ENCODE assay signal across 24 cellular contexts in genomic region chr9:93701494-93702218, GRCh38.
"Had no signal": no experiment of that assay in that cellular context is flagged by ENCODE, and none has a peak within 500 bp of the region (broad histone marks: within the 10 kb centered on the region; RNA-seq: fewer than 3 reads in every experiment).

No MANE protein-coding gene starts in this region.

- H3K36me3 Mint-ChIP-seq: activated naive CD8-positive, alpha-beta T cell treated with anti-CD3 and anti-CD28 coated beads for 36 hours; neural progenitor cell had no signal

- H3K27me3 ChIP-seq: adrenal gland, body of pancreas, neural progenitor cell, right lobe of liver, thyroid gland, upper lobe of left lung had no signal

- H3K4me1 Mint-ChIP-seq: activated naive CD8-positive, alpha-beta T cell treated with anti-CD3 and anti-CD28 coated beads for 36 hours; naive thymus-derived CD8-positive, alpha-beta T cell; neural progenitor cell had no signal

- DNase-seq: activated CD4-positive, alpha-beta T cell treated with anti-CD3 and anti-CD28 coated beads for 4 hours; activated CD4-positive, alpha-beta T cell treated with anti-CD3 and anti-CD28 coated beads, Interleukin-2, amount 50 U/mL, for 4 hours; activated naive CD4-positive, alpha-beta T cell treated with Interleukin-2 at 50 U/mL for 16 hours; activated naive CD8-positive, alpha-beta T cell treated with anti-CD3 and anti-CD28 coated beads for 36 hours; activated T-cell treated with anti-CD3 and anti-CD28 coated beads, Interleukin-2, amount 50 U/mL, for 48 hours; adrenal gland; aorta; body of pancreas; foreskin fibroblast; hippocampal formation; kidney; left colon; midbrain; naive thymus-derived CD8-positive, alpha-beta T cell; occipital lobe; right lobe of liver; stimulated activated CD4-positive, alpha-beta T cell treated with anti-CD3 and anti-CD28 coated beads, Interleukin-12 subunit alpha, Interleukin-12 subunit beta, amount 100 ng/mL, for 4 hours; stimulated activated CD4-positive, alpha-beta T cell treated with anti-CD3 and anti-CD28 coated beads, Interleukin-4, amount 100 ng/mL, for 1 hour; thyroid gland had no signal

- H3K4me1 ChIP-seq: adrenal gland, body of pancreas, neural progenitor cell, right lobe of liver, thyroid gland, upper lobe of left lung had no signal

- H3K4me3 ChIP-seq: adrenal gland, body of pancreas, neural progenitor cell, right lobe of liver, thyroid gland, upper lobe of left lung had no signal

- H3K27me3 Mint-ChIP-seq: activated naive CD8-positive, alpha-beta T cell treated with anti-CD3 and anti-CD28 coated beads for 36 hours had no signal

- H3K27ac Mint-ChIP-seq: activated naive CD8-positive, alpha-beta T cell treated with anti-CD3 and anti-CD28 coated beads for 36 hours; activated T-helper 2 cell treated with anti-CD3 and anti-CD28 coated beads, Interferon-gamma antibody, Interleukin-2, Interleukin-4, amounts not matched to agents 10 μg/mL and 5 μg/mL and 100 μg/mL, durations not matched to agents 14 hours and 24 hours and 36 hours; naive thymus-derived CD8-positive, alpha-beta T cell; neural progenitor cell; stimulated activated naive CD8-positive, alpha-beta T cell treated with anti-CD3 and anti-CD28 coated beads, Interleukin-15, Interleukin-2, amounts not matched to agents 100 ng/mL and 50 ng/mL, for 24 hours had no signal

- H3K27ac ChIP-seq: adrenal gland, body of pancreas, neural progenitor cell, right lobe of liver, thyroid gland, upper lobe of left lung, VCaP had no signal

- H3K4me3 Mint-ChIP-seq: activated naive CD8-positive, alpha-beta T cell treated with anti-CD3 and anti-CD28 coated beads for 36 hours; naive thymus-derived CD8-positive, alpha-beta T cell; neural progenitor cell; stimulated activated naive CD8-positive, alpha-beta T cell treated with anti-CD3 and anti-CD28 coated beads, Interleukin-15, Interleukin-2, amounts not matched to agents 100 ng/mL and 50 ng/mL, for 24 hours had no signal

- H3K9me3 Mint-ChIP-seq: activated T-helper 2 cell treated with anti-CD3 and anti-CD28 coated beads, Interferon-gamma antibody, Interleukin-2, Interleukin-4, amounts not matched to agents 10 μg/mL and 5 μg/mL and 100 μg/mL, durations not matched to agents 14 hours and 24 hours and 36 hours had no signal

- H3K36me3 ChIP-seq: adrenal gland, neural progenitor cell, right lobe of liver, thyroid gland, upper lobe of left lung had no signal

- ATAC-seq: body of pancreas; left colon; naive thymus-derived CD8-positive, alpha-beta T cell; right lobe of liver had no signal

- H3K9me3 ChIP-seq: adrenal gland, thyroid gland had no signal
